ENCODE assay signal across 8 cellular contexts in genomic region chrX:130110379-130111219, GRCh38. TPM values are rescaled to one million over a fixed set of nuclear protein-coding genes. Genes with fewer than 3 reads are reported as not detected.
DNase-seq lines count a peak whose midpoint lies in the region; ATAC-seq and TF ChIP-seq lines count a peak whose summit lies in the region.

ELF4 (minus strand) TSS chrX:130110497; CDS start chrX:130081330, 29,167 bp downstream.

- peak within 1 kb of the TSS; percentile 74 for H3K4me3 ChIP-seq in BLaER1
- peak within 1 kb of the TSS; percentile 60 for H3K4me3 ChIP-seq in astrocyte of the spinal cord (ENCODE audit: low read depth, low read length)

- peak within 1 kb of the TSS; percentile 60 to 94 (median 76) for H3K27ac Mint-ChIP-seq in IgD-negative memory B cell

- H3K27me3 Mint-ChIP-seq in IgD-negative memory B cell, result peaks cover 3% of the 10 kb centered on the region

- H3K27ac ChIP-seq in BLaER1, result peak within 1 kb of the TSS; percentile 85

- H3K4me1 ChIP-seq in BLaER1, result peaks cover 48% of the 10 kb centered on the region

- peaks cover 0 to 2% (median 0%) of the 10 kb centered on the region in 3 donors for H3K9me3 Mint-ChIP-seq in IgD-negative memory B cell

- in situ Hi-C loops in astrocyte of the spinal cord (cut with HindIII; ENCODE audit: low sequenced_read_pairs), result no loop called here

- no peaks in the 10 kb centered on the region for H3K36me3 Mint-ChIP-seq in IgD-negative memory B cell

- DNase-seq in T-helper 1 cell, result peak; percentile 35 to 65 (median 48)
- DNase-seq in astrocyte of the spinal cord (ENCODE audit: low read depth, low spot score), result peak; percentile 43
- peak; percentile 66 for DNase-seq in iPS-NIHi7 (ENCODE audit: extremely low spot score)
- peak; percentile 48 for DNase-seq in stimulated activated CD4-positive, alpha-beta T cell treated with anti-CD3 and anti-CD28 coated beads, Interleukin-1b, Interleukin-23, amount 100 ng/mL, for 48 hours

- H3K9ac ChIP-seq in BLaER1, result peak within 1 kb of the TSS; percentile 86

- peaks cover 42% of the 10 kb centered on the region for H4K20me1 ChIP-seq in BLaER1

- 0 out of 2 replicates have a peak, but pooled peaks cover 6% of the 10 kb centered on the region for H3K9me3 ChIP-seq in BLaER1

- peak within 1 kb of the TSS; percentile 86 to 95 (median 90) for H3K4me3 Mint-ChIP-seq in IgD-negative memory B cell

- TF ChIP-seq CTCF in astrocyte of the spinal cord (IDR thresholded peaks at IDR 0.05; ENCODE audit: low read depth, low read length), result no peak

- peaks cover 35% of the 10 kb centered on the region for H3K27me3 ChIP-seq in BLaER1

- H3K36me3 ChIP-seq in BLaER1, result no peaks in the 10 kb centered on the region

- ATAC-seq in HG03571 (IDR thresholded peaks at IDR 0.05; ENCODE audit: unreplicated experiment), result no peak

- TF ChIP-seq POLR2A in GM19099 (IDR thresholded peaks at IDR 0.05; ENCODE audit: extremely low read depth, insufficient read length, low read depth), result peak; percentile 26

- H3K4me2 ChIP-seq in BLaER1, result peak within 1 kb of the TSS; percentile 81

- peaks cover 8 to 20% (median 12%) of the 10 kb centered on the region in 3 donors for H3K4me1 Mint-ChIP-seq in IgD-negative memory B cell

RNA-seq across cellular contexts. Expression of gene ELF4, which starts in this region (rescaled TPM):
- polyA plus RNA-seq in IgD-negative memory B cell, result 15.6 TPM
